ENCODE assay signal across 1 cellular context in genomic region chr22:50640296-50640695, GRCh38.
A peak's percentile ranks its signal among the peaks of the same experiment; 100 is the strongest.
TF ChIP-seq lines count a peak whose summit lies in the region.
"Not testable (repeated sequence)": the region's sequence is repeated elsewhere in the genome, so short reads cannot be mapped to it uniquely, and the experiment has no call there.

No MANE protein-coding gene starts in this region.

TF ChIP-seq in HepG2, 621 proteins besides CTCF, POLR2A, EP300 and RAD21 (continued from another document and continues in another):
- TF ChIP-seq ZMYM2 (CRISPR knock-in tag; IDR thresholded peaks at IDR 0.05) (peak; percentile 75; the same call in 1 of the 2 replicates), IRX3 (CRISPR knock-in tag; IDR thresholded peaks at IDR 0.05; ENCODE audit: borderline replicate concordance, low read depth) (0 out of 2 replicates have a peak, but pooled peaks have one; percentile 35), SALL1 (CRISPR knock-in tag; IDR thresholded peaks at IDR 0.05) (peak; percentile 32; the same call in 1 of the 2 replicates), ZNF24 (IDR thresholded peaks at IDR 0.05) (peak; percentile 78; the same call in 1 of the 2 replicates), ZNF460 (CRISPR knock-in tag; IDR thresholded peaks at IDR 0.05; ENCODE audit: borderline replicate concordance) (peak; percentile 94), ZGPAT (CRISPR knock-in tag; IDR thresholded peaks at IDR 0.05) (peak; percentile 47; the same call in 1 of the 2 replicates), NONO (CRISPR knock-in tag; conservative IDR thresholded peaks at IDR 0.05) (0 out of 2 replicates have a peak, but pooled peaks have one; percentile 2), FOXP4 (CRISPR knock-in tag; IDR thresholded peaks at IDR 0.05) (peak; percentile 44), RXRA (CRISPR knock-in tag; IDR thresholded peaks at IDR 0.05) (0 out of 2 replicates have a peak, but pooled peaks have one; percentile 38), SOX6 (CRISPR knock-in tag; IDR thresholded peaks at IDR 0.05) (peak; percentile 31; the same call in 1 of the 2 replicates), RARA (CRISPR knock-in tag; IDR thresholded peaks at IDR 0.05) (peak; percentile 46), HNF4A (CRISPR knock-in tag; IDR thresholded peaks at IDR 0.05) (peak; percentile 84), ATF2 (CRISPR knock-in tag; IDR thresholded peaks at IDR 0.05) (peak; percentile 42; the same call in 1 of the 2 replicates), KAT8 (CRISPR knock-in tag; IDR thresholded peaks at IDR 0.05) (0 out of 2 replicates have a peak, but pooled peaks have one; percentile 12), HMG20B (CRISPR knock-in tag; conservative IDR thresholded peaks at IDR 0.05) (peak; percentile 38; the same call in 1 of the 2 replicates), CBFB (CRISPR knock-in tag; IDR thresholded peaks at IDR 0.05) (0 out of 2 replicates have a peak, but pooled peaks have one; percentile 35), CREM (IDR thresholded peaks at IDR 0.05) (peak; percentile 27; the same call in 1 of the 2 replicates), ZBED4 (CRISPR knock-in tag; IDR thresholded peaks at IDR 0.05; ENCODE audit: borderline replicate concordance) (peak; percentile 65; the same call in 1 of the 2 replicates), MTA1 (CRISPR knock-in tag; IDR thresholded peaks at IDR 0.05; ENCODE audit: borderline replicate concordance) (peak; percentile 62), SP4 (CRISPR knock-in tag; IDR thresholded peaks at IDR 0.05) (0 out of 2 replicates have a peak, but pooled peaks have one; percentile 30), ZNF609 (CRISPR knock-in tag; IDR thresholded peaks at IDR 0.05; ENCODE audit: borderline replicate concordance) (peak; percentile 53; the same call in 1 of the 2 replicates), NCOA2 (CRISPR knock-in tag; IDR thresholded peaks at IDR 0.05) (peak; percentile 33; the same call in 1 of the 2 replicates), PHF21A (CRISPR knock-in tag; IDR thresholded peaks at IDR 0.05) (peak; percentile 45; the same call in 1 of the 2 replicates), SALL2 (CRISPR knock-in tag; IDR thresholded peaks at IDR 0.05) (0 out of 2 replicates have a peak, but pooled peaks have one; percentile 18), SNAPC4 (CRISPR knock-in tag; IDR thresholded peaks at IDR 0.05) (0 out of 2 replicates have a peak, but pooled peaks have one; percentile 14), ZNF292 (CRISPR knock-in tag; IDR thresholded peaks at IDR 0.05; ENCODE audit: borderline replicate concordance, low read depth) (peak; percentile 27; the same call in 1 of the 2 replicates), KDM6A (CRISPR knock-in tag; IDR thresholded peaks at IDR 0.05; ENCODE audit: low read depth) (peak; percentile 57), NR2C2 (CRISPR knock-in tag; IDR thresholded peaks at IDR 0.05; ENCODE audit: borderline replicate concordance) (peak; percentile 66), BCL6 (CRISPR knock-in tag; IDR thresholded peaks at IDR 0.05) (peak; percentile 56), PAXIP1 (CRISPR knock-in tag; conservative IDR thresholded peaks at IDR 0.05) (peak; percentile 81)
- not testable (repeated sequence) for TF ChIP-seq NONO (IDR thresholded peaks at IDR 0.05); SOX6 (IDR thresholded peaks at IDR 0.05); CREM (CRISPR knock-in tag; IDR thresholded peaks at IDR 0.05)
